6 cellular contexts compared by ENCODE assay signal in genomic region chr4:87446370-87446769, GRCh38. TPM values are rescaled to one million over a fixed set of nuclear protein-coding genes. Genes with fewer than 3 reads are reported as not detected.
A peak's percentile ranks its signal among the peaks of the same experiment; 100 is the strongest.
DNase-seq lines count a peak whose midpoint lies in the region; ATAC-seq and TF ChIP-seq lines count a peak whose summit lies in the region.
"Not testable (repeated sequence)": the region's sequence is repeated elsewhere in the genome, so short reads cannot be mapped to it uniquely, and the experiment has no call there.

No MANE protein-coding gene starts in this region.

- DNase-seq in NCI-H82 (lab: John Stamatoyannopoulos, UW) (peak; percentile 12), colonic mucosa (peak; percentile 34), hepatocyte (ENCODE audit: low spot score) (peak; percentile 35), mucosa of descending colon (peak in 2 of 3 donors; percentile 38 to 42), transverse colon (peak; percentile 39)

- intact Hi-C loops in colonic mucosa (cut with DNase I); mucosa of descending colon (cut with DNase I, micrococcal nuclease); transverse colon (cut with DNase I; ENCODE audit: low total_unique reads): not testable (repeated sequence)

- not testable (repeated sequence) for H3K4me1 ChIP-seq in colonic mucosa; hepatocyte (ENCODE audit: insufficient read depth); mucosa of descending colon (ENCODE audit: low read depth); transverse colon

- ATAC-seq in mucosa of descending colon, result peak; percentile 92

- not testable (repeated sequence) for H3K9me3 ChIP-seq in colonic mucosa; hepatocyte (ENCODE audit: low read depth); mucosa of descending colon; transverse colon

- not testable (repeated sequence) for H2AFZ ChIP-seq in hepatocyte

- WGBS in hepatocyte (ENCODE audit: low lambda C conversion rate, missing lambda C conversion rate), result 55% methylated on average over 6 of the region's 6 CpGs
- WGBS in transverse colon (ENCODE audit: low coverage in 1 of 2), 2 donors, result 74 to 80% methylated on average over 1 to 6 of the region's 6 CpGs

- not testable (repeated sequence) for H3K9me2 ChIP-seq in hepatocyte (replicated peaks; ENCODE audit: insufficient read depth)

- H3K79me2 ChIP-seq in hepatocyte, result not testable (repeated sequence)

- not testable (repeated sequence) for H3K36me3 ChIP-seq in colonic mucosa; hepatocyte (replicated peaks; ENCODE audit: insufficient read depth, low read depth); mucosa of descending colon (ENCODE audit: low read depth)
- peaks cover 0 to 39% (median 10%) of the 10 kb centered on the region in 4 donors for H3K36me3 ChIP-seq in transverse colon

- peak overlapping the region; percentile 38; the same call in 1 of the 2 replicates for H3K27ac ChIP-seq in 22Rv1
- H3K27ac ChIP-seq in colonic mucosa, result not testable (repeated sequence)
- peak overlapping the region; percentile 51 for H3K27ac ChIP-seq in hepatocyte
- H3K27ac ChIP-seq in transverse colon, result peak overlapping the region in 3 of 4 donors; percentile 1 to 39 (median 36)

- not testable (repeated sequence) for H3K9ac ChIP-seq in colonic mucosa (ENCODE audit: low read depth in 2 of 2, low read length in 2 of 2)

- H4K20me1 ChIP-seq in hepatocyte (ENCODE audit: insufficient read depth, poor library complexity, severe bottlenecking), result not testable (repeated sequence)

- TF ChIP-seq EP300 in transverse colon (IDR thresholded peaks at IDR 0.05; ENCODE audit: low read depth), result not testable (repeated sequence)

- not testable (repeated sequence) for H3K27me3 ChIP-seq in colonic mucosa, hepatocyte, transverse colon

- H3K4me2 ChIP-seq in hepatocyte, result not testable (repeated sequence)

- in situ Hi-C loops in transverse colon (cut with MboI; ENCODE audit: low pct_ligation_motif_present in 1 of 4, low pct_unique_long_range_greater_than_20kb in 1 of 4, low sequenced_read_pairs in 3 of 4), result not testable (repeated sequence)

- TF ChIP-seq CTCF in 22Rv1 (IDR thresholded peaks at IDR 0.05); colonic mucosa (IDR thresholded peaks at IDR 0.05); hepatocyte (IDR thresholded peaks at IDR 0.05; ENCODE audit: poor library complexity); mucosa of descending colon (IDR thresholded peaks at IDR 0.05); transverse colon (IDR thresholded peaks at IDR 0.05): not testable (repeated sequence)

- not testable (repeated sequence) for H3K4me3 ChIP-seq in colonic mucosa, hepatocyte, mucosa of descending colon, transverse colon

- not testable (repeated sequence) for TF ChIP-seq POLR2A in transverse colon (IDR thresholded peaks at IDR 0.05)

RNA-seq across cellular contexts. Expression of gene NUDT9, which starts 24.0 kb away (rescaled TPM):
- total RNA-seq in colonic mucosa, result 10 to 100 TPM; 31.4 to 52.0 TPM
- 35.8 and 37.7 TPM in 2 replicates for total RNA-seq in hepatocyte
- polyA plus RNA-seq in hepatocyte, result 57.4 and 62.3 TPM in 2 replicates
- total RNA-seq in mucosa of descending colon, result 10 to 100 TPM; 32.5 to 35.8 (median 32.8) TPM
- total RNA-seq in transverse colon, result 10 to 100 TPM in 3 of 4 donors, 1 to 10 TPM in 1; 7.6 to 25.7 (median 20.1) TPM

RNA-seq across cellular contexts. Expression of gene HSD17B11, which starts 55.4 kb away (rescaled TPM):
- total RNA-seq in colonic mucosa, result 100 to 1,000 TPM; 138 to 219 TPM
- 171 and 175 TPM in 2 replicates for total RNA-seq in hepatocyte
- polyA plus RNA-seq in hepatocyte, result 56.1 and 76.0 TPM in 2 replicates
- 100 to 1,000 TPM; 142 to 252 (median 250) TPM for total RNA-seq in mucosa of descending colon
- 100 to 1,000 TPM; 189 to 348 (median 271) TPM for total RNA-seq in transverse colon
